Comparison of ENCODE assay signal across 10 cellular contexts in genomic region chr6:3281669-3282460, GRCh38. TPM values are rescaled to one million over a fixed set of nuclear protein-coding genes. Genes with fewer than 3 reads are reported as not detected.
A peak's percentile ranks its signal among the peaks of the same experiment; 100 is the strongest.
DNase-seq lines count a peak whose midpoint lies in the region; ATAC-seq and TF ChIP-seq lines count a peak whose summit lies in the region.
"Had no signal": no experiment of that assay in that cellular context is flagged by ENCODE, and none has a peak within 500 bp of the region (broad histone marks: within the 10 kb centered on the region; RNA-seq: fewer than 3 reads in every experiment).

No MANE protein-coding gene starts in this region.

- H3K27ac ChIP-seq in WERI-Rb-1 (peak overlapping the region; percentile 1), ovary (no peak overlapping the region), MM.1S (ENCODE audit: low read length) (no peak overlapping the region)

- H3K4me3 Mint-ChIP-seq in T-helper 17 cell = no peak overlapping the region
- H3K4me3 Mint-ChIP-seq: effector memory CD8-positive, alpha-beta T cell had no signal

- H3K4me1 ChIP-seq in ovary (ENCODE audit: insufficient read depth) (no peaks in the 10 kb centered on the region), MM.1S (ENCODE audit: low read length) (no peaks in the 10 kb centered on the region; the same call in 1 of the 2 replicates)

- H3K36me3 ChIP-seq in BJ (ENCODE audit: control insufficient read depth, insufficient read depth, low read length) (no peaks in the 10 kb centered on the region), WERI-Rb-1 (peaks cover 46% of the 10 kb centered on the region), ovary (no peaks in the 10 kb centered on the region), MM.1S (replicated peaks; ENCODE audit: insufficient read depth, low read length) (no peaks in the 10 kb centered on the region)

- no peaks in the 10 kb centered on the region for H4K20me1 ChIP-seq in MM.1S (ENCODE audit: insufficient read depth, low read length)

- H3K9me3 ChIP-seq in WERI-Rb-1 (ENCODE audit: severe bottlenecking) (no peaks in the 10 kb centered on the region), ovary (no peaks in the 10 kb centered on the region), T-helper 17 cell (ENCODE audit: control insufficient read depth, low read length, poor library complexity, severe bottlenecking) (no peaks in the 10 kb centered on the region), MM.1S (replicated peaks; ENCODE audit: insufficient read depth, low read length) (no peaks in the 10 kb centered on the region)

- H3K27me3 Mint-ChIP-seq in T-helper 17 cell = no peaks in the 10 kb centered on the region
- H3K27me3 Mint-ChIP-seq: effector memory CD8-positive, alpha-beta T cell had no signal

- intact Hi-C loops in ovary (cut with DNase I) = loop anchor here (2.0 to 10.0 kb wide), 4 partner anchors 173 to 451 kb away; partner anchors contain the start of gene SLC22A23 (in 2 of the 4)

- H3K4me3 ChIP-seq in BJ (ENCODE audit: low read depth, low read length) = no peak overlapping the region
- H3K4me3 ChIP-seq in WERI-Rb-1 (ENCODE audit: low read depth, low read length) = no peak overlapping the region
- H3K4me3 ChIP-seq in fibroblast of villous mesenchyme (ENCODE audit: low read depth, low read length) = no peak overlapping the region
- H3K4me3 ChIP-seq in ovary = no peak overlapping the region
- H3K4me3 ChIP-seq in MM.1S (ENCODE audit: low read length) = no peak overlapping the region

- no peak for ATAC-seq in T-helper 17 cell
- ATAC-seq: effector memory CD8-positive, alpha-beta T cell had no signal

- no peaks in the 10 kb centered on the region; the same call in 1 of the 2 replicates for H3F3A ChIP-seq in MM.1S (ENCODE audit: insufficient read depth, low read length)

- TF ChIP-seq EP300 in ovary (IDR thresholded peaks at IDR 0.05) = no peak

- H3K9me2 ChIP-seq in MM.1S (replicated peaks; ENCODE audit: insufficient read depth, low read length) = no peaks in the 10 kb centered on the region

- DNase-seq in BJ (ENCODE audit: low read depth) (peak; percentile 25), WERI-Rb-1 (peak; percentile 31), fibroblast of villous mesenchyme (ENCODE audit: low read depth) (peak; percentile 47), ovary (peak in 4 of 5 donors; percentile 14 to 37 (median 24)), NOMO-1 treated with DMSO at 0.1 percent for 48 hours (lab: John Stamatoyannopoulos, UW; ENCODE audit: unreplicated experiment) (no peak), T-helper 17 cell (no peak), erythroblast (lab: John Stamatoyannopoulos, UW) (no peak), MM.1S (no peak)
- DNase-seq: DMS53; effector memory CD8-positive, alpha-beta T cell had no signal

- TF ChIP-seq CTCF in BJ (IDR thresholded peaks at IDR 0.05; ENCODE audit: insufficient read depth, low read depth, low read length) (no peak), WERI-Rb-1 (IDR thresholded peaks at IDR 0.05; ENCODE audit: low read depth, low read length) (no peak), fibroblast of villous mesenchyme (IDR thresholded peaks at IDR 0.05; ENCODE audit: insufficient read depth, low read depth, low read length) (no peak), ovary (IDR thresholded peaks at IDR 0.05) (no peak), MM.1S (IDR thresholded peaks at IDR 0.05; ENCODE audit: low read length) (no peak)

- 26 to 40% (median 38%) methylated on average over 13 of the region's 13 CpGs for WGBS in ovary, 3 donors

- TF ChIP-seq POLR2A in ovary (IDR thresholded peaks at IDR 0.05) (no peak), erythroblast (IDR thresholded peaks at IDR 0.05; ENCODE audit: low read length) (no peak)

- peaks cover 5% of the 10 kb centered on the region for H3K4me1 Mint-ChIP-seq in T-helper 17 cell

- CTCF ChIA-PET in BJ (lab: Yijun Ruan, JAX) = interaction anchor here (0.6 to 6.3 kb wide), 16 partner anchors 10 to 897 kb away, joined by 3 to 74 read pairs (median 4); no protein-coding TSS in a partner anchor

- no peak overlapping the region for H3K27ac Mint-ChIP-seq in T-helper 17 cell
- H3K27ac Mint-ChIP-seq: effector memory CD8-positive, alpha-beta T cell had no signal

- no peaks in the 10 kb centered on the region for H3K79me2 ChIP-seq in MM.1S (ENCODE audit: low read length)

- no peak overlapping the region for H3K9ac ChIP-seq in MM.1S (ENCODE audit: low read length)

- no peak overlapping the region for H3K4me2 ChIP-seq in MM.1S (ENCODE audit: low read depth, low read length)

- H3K27me3 ChIP-seq in BJ (ENCODE audit: control insufficient read depth, insufficient read depth, low read length) = no peaks in the 10 kb centered on the region
- H3K27me3 ChIP-seq in WERI-Rb-1 (ENCODE audit: insufficient read depth, low read depth, severe bottlenecking) = no peaks in the 10 kb centered on the region
- H3K27me3 ChIP-seq in ovary = no peaks in the 10 kb centered on the region
- H3K27me3 ChIP-seq in MM.1S (replicated peaks; ENCODE audit: insufficient read depth, low read length) = no peaks in the 10 kb centered on the region

- POLR2A ChIA-PET in BJ (lab: Charles Lee) = no interaction called here

- no peaks in the 10 kb centered on the region for H3K36me3 Mint-ChIP-seq in T-helper 17 cell (ENCODE audit: low read depth)

- H2AFZ ChIP-seq in MM.1S (ENCODE audit: low read length) = no peak overlapping the region

RNA-seq across cellular contexts. Expression of gene PSMG4, which starts 23.1 kb away (rescaled TPM):
- polyA plus RNA-seq in BJ (2011; rRNA removed) (24.2 and 24.7 TPM in 2 replicates), ovary (10 to 100 TPM in 1 of 2 donors, 1 to 10 TPM in 1; 8.5 to 34.8 TPM)
- 11.2 and 15.4 TPM in 2 replicates for polyA minus RNA-seq in BJ (2011; rRNA and poly(A)+ RNA removed)
- total RNA-seq in fibroblast of villous mesenchyme (19.9 and 29.0 TPM in 2 replicates), ovary (10 to 100 TPM; 13.9 to 24.3 (median 22.7) TPM), T-helper 17 cell (10 to 100 TPM; 11.9 to 15.6 TPM)

RNA-seq across cellular contexts. Expression of gene TUBB2B, which starts 54.4 kb away (rescaled TPM):
- 10.9 and 13.3 TPM in 2 replicates for polyA plus RNA-seq in BJ (2011; rRNA removed)
- 11.6 and 19.6 TPM in 2 replicates for polyA minus RNA-seq in BJ (2011; rRNA and poly(A)+ RNA removed)
- 4.8 and 5.2 TPM in 2 replicates for total RNA-seq in fibroblast of villous mesenchyme
- 1 to 10 TPM in 5 of 7 donors, under 1 TPM in 2; 0.73 to 3.6 (median 1.7) TPM for total RNA-seq in ovary
- under 1 TPM; 0.67 to 0.81 TPM for polyA plus RNA-seq in ovary
- total RNA-seq in T-helper 17 cell = under 1 TPM; 0.75 to 0.76 TPM

Comparison
In these comparisons a context has a peak if more than half of its experiments do, and no peak if none do; other contexts are left out.
1. DNase-seq: peak in BJ (single experiment), WERI-Rb-1 (single experiment), fibroblast of villous mesenchyme (single experiment) and ovary (4 of 5); none in NOMO-1 treated with DMSO at 0.1 percent for 48 hours (single experiment), T-helper 17 cell (0 of 3), erythroblast (0 of 2) and MM.1S (single experiment).